In genomic region chr11:121426476-121427454, GRCh38 we compare ENCODE assay signal across 8 cellular contexts. TPM values are rescaled to one million over a fixed set of nuclear protein-coding genes. Genes with fewer than 3 reads are reported as not detected.
DNase-seq lines count a peak whose midpoint lies in the region; ATAC-seq and TF ChIP-seq lines count a peak whose summit lies in the region.

No MANE protein-coding gene starts in this region.

- H3K4me3 ChIP-seq in GM12875 (ENCODE audit: low read depth, low read length) (no peak overlapping the region), heart right ventricle (peak overlapping the region in 9 of 10 donors; percentile 16 to 41 (median 33)), rectal smooth muscle tissue (ENCODE audit: low read length) (peak overlapping the region; percentile 26)

- 0 out of 2 replicates have a peak, but pooled peaks have one; percentile 23 for TF ChIP-seq CTCF in GM12875 (IDR thresholded peaks at IDR 0.05; ENCODE audit: borderline replicate concordance, insufficient read depth, low read depth, low read length)
- peak in 5 of 9 donors; percentile 24 to 48 (median 41) for TF ChIP-seq CTCF in heart right ventricle (IDR thresholded peaks at IDR 0.05)

- H3K27ac ChIP-seq in heart right ventricle, result peak overlapping the region in 3 of 10 donors; percentile 25 to 38 (median 28)
- no peak overlapping the region for H3K27ac ChIP-seq in rectal smooth muscle tissue (ENCODE audit: low read depth, low read length)

- peaks cover 29% of the 10 kb centered on the region for H3K4me1 Mint-ChIP-seq in activated T-helper 2 cell treated with anti-CD3 and anti-CD28 coated beads, Interferon-gamma antibody, Interleukin-2, Interleukin-4, amounts not matched to agents 10 μg/mL and 5 μg/mL and 100 μg/mL, durations not matched to agents 14 hours and 24 hours and 36 hours (ENCODE audit: low read depth)

- peaks cover 0 to 5% (median 0%) of the 10 kb centered on the region in 7 donors for H3K27me3 ChIP-seq in heart right ventricle
- H3K27me3 ChIP-seq in rectal smooth muscle tissue (ENCODE audit: control insufficient read depth, insufficient read depth, low read length), result no peaks in the 10 kb centered on the region

- WGBS in heart right ventricle, 2 donors, result 19 to 21% methylated on average over 56 of the region's 56 CpGs

- peak; percentile 79 to 92 (median 84) for ATAC-seq in heart right ventricle
- no peak for ATAC-seq in GM21528 (IDR thresholded peaks at IDR 0.05; ENCODE audit: low FRiP score, unreplicated experiment)
- no peak for ATAC-seq in GM19324 (IDR thresholded peaks at IDR 0.05; ENCODE audit: low FRiP score, unreplicated experiment)

- H3K9me3 Mint-ChIP-seq in activated T-helper 2 cell treated with anti-CD3 and anti-CD28 coated beads, Interferon-gamma antibody, Interleukin-2, Interleukin-4, amounts not matched to agents 10 μg/mL and 5 μg/mL and 100 μg/mL, durations not matched to agents 14 hours and 24 hours and 36 hours, result no peaks in the 10 kb centered on the region

- peaks cover 0 to 29% (median 0%) of the 10 kb centered on the region in 9 donors for H3K4me1 ChIP-seq in heart right ventricle
- H3K4me1 ChIP-seq in rectal smooth muscle tissue (ENCODE audit: control insufficient read depth, insufficient read depth, low read length), result peaks cover 3% of the 10 kb centered on the region

- no peaks in the 10 kb centered on the region for H3K9me3 ChIP-seq in heart right ventricle

- H3K36me3 ChIP-seq in heart right ventricle (no peaks in the 10 kb centered on the region), rectal smooth muscle tissue (ENCODE audit: control insufficient read depth, insufficient read depth, low read length) (no peaks in the 10 kb centered on the region)

- peaks cover 6% of the 10 kb centered on the region for H3K27me3 Mint-ChIP-seq in activated T-helper 2 cell treated with anti-CD3 and anti-CD28 coated beads, Interferon-gamma antibody, Interleukin-2, Interleukin-4, amounts not matched to agents 10 μg/mL and 5 μg/mL and 100 μg/mL, durations not matched to agents 14 hours and 24 hours and 36 hours (ENCODE audit: low read depth)

- H3K27ac Mint-ChIP-seq in activated T-helper 2 cell treated with anti-CD3 and anti-CD28 coated beads, Interferon-gamma antibody, Interleukin-2, Interleukin-4, amounts not matched to agents 10 μg/mL and 5 μg/mL and 100 μg/mL, durations not matched to agents 14 hours and 24 hours and 36 hours, result no peak overlapping the region

- H3K4me3 Mint-ChIP-seq in activated T-helper 2 cell treated with anti-CD3 and anti-CD28 coated beads, Interferon-gamma antibody, Interleukin-2, Interleukin-4, amounts not matched to agents 10 μg/mL and 5 μg/mL and 100 μg/mL, durations not matched to agents 14 hours and 24 hours and 36 hours (ENCODE audit: low read depth), result peak overlapping the region; percentile 44

- no peak overlapping the region for H3K9ac ChIP-seq in rectal smooth muscle tissue (ENCODE audit: low read length)

- intact Hi-C loops in activated T-helper 2 cell treated with anti-CD3 and anti-CD28 coated beads, Interferon-gamma antibody, Interleukin-2, Interleukin-4, amounts not matched to agents 10 μg/mL and 5 μg/mL and 100 μg/mL, durations not matched to agents 14 hours and 24 hours and 36 hours (cut with micrococcal nuclease), result no loop called here
- intact Hi-C loops in heart right ventricle (cut with DNase I), result loop anchor here in 4 of 10 donors (10.0 kb wide), 3 partner anchors 92 to 168 kb away; no protein-coding TSS in a partner anchor

- no peaks in the 10 kb centered on the region for H3K36me3 Mint-ChIP-seq in activated T-helper 2 cell treated with anti-CD3 and anti-CD28 coated beads, Interferon-gamma antibody, Interleukin-2, Interleukin-4, amounts not matched to agents 10 μg/mL and 5 μg/mL and 100 μg/mL, durations not matched to agents 14 hours and 24 hours and 36 hours (ENCODE audit: low read depth)

- DNase-seq in LoVo (ENCODE audit: low spot score) (peak; percentile 47), heart right ventricle (peak; percentile 30 to 56), NCI-H2107 (lab: John Stamatoyannopoulos, UW) (no peak)
- DNase-seq in activated T-helper 2 cell treated with anti-CD3 and anti-CD28 coated beads, Interferon-gamma antibody, Interleukin-2, Interleukin-4, amounts not matched to agents 10 μg/mL and 5 μg/mL and 100 μg/mL, durations not matched to agents 14 hours and 24 hours and 36 hours (ENCODE audit: low spot score), result peak; percentile 27

RNA-seq across cellular contexts. Expression of gene SORL1, which starts 25.3 kb away (rescaled TPM):
- 20.2 and 20.3 TPM in 2 replicates for total RNA-seq in activated T-helper 2 cell treated with anti-CD3 and anti-CD28 coated beads, Interferon-gamma antibody, Interleukin-2, Interleukin-4, amounts not matched to agents 10 μg/mL and 5 μg/mL and 100 μg/mL, durations not matched to agents 14 hours and 24 hours and 36 hours
- 10 to 100 TPM in 3 of 10 donors, 1 to 10 TPM in 7; 4.7 to 15.1 (median 9.0) TPM for total RNA-seq in heart right ventricle
- under 1 TPM; 0.26 to 0.51 TPM for polyA plus RNA-seq in heart right ventricle

Comparison
In these comparisons a context has a peak if more than half of its experiments do, and no peak if none do; other contexts are left out.
1. ATAC-seq: peak in heart right ventricle (8 of 8); none in GM21528 (single experiment) and GM19324 (single experiment).